Comparison of ENCODE assay signal across 11 cellular contexts in the genomic region with DNA sequence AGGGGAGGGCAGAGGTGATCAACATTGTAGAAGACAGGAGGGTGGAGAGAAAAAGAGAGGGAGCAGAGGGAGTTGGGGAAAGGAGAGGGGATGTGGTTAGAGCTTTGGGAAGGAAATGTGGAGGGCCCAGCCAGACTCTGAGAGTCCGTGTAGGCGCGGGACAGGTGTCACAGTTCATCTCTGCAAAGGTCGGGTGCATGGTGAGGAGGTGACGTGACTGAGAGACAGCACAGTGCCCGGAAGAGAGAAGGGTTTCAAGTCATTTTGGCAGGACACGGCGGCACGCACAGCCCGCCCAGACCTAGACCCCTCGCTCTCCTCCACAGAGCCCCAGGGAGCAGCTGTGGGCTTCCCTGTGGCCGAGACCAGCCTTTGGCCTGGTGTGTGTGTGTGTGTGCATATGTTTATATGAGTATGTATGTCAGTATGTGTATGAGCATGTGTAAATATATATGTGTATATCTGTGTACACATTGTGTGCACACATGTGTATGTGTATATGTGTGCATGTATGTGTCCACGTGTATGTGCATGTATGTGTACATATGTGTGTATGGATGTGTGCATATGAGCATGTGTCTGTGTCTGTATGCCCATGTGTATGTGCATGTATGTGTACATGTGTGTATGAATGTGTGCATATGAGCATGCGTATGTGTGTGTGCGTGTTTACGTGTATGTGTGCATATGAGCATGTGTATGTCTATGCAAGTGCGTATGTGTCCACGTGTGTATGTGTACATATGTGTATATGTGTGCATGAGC.
DNase-seq lines count a peak whose midpoint lies in the region; ATAC-seq lines count a peak whose summit lies in the region.
"Had no signal": no experiment of that assay in that cellular context is flagged by ENCODE, and none has a peak within 500 bp of the region (broad histone marks: within the 10 kb centered on the region; RNA-seq: fewer than 3 reads in every experiment).

No MANE protein-coding gene starts in this region.

- H3K4me3 Mint-ChIP-seq in T-helper 1 cell treated with Interleukin-12 subunit alpha and Interleukin-12 subunit beta and Interleukin-4 antibody, amounts not matched to agents 30 μg/mL and 1 μg/mL, for 36 hours = no peak overlapping the region
- H3K4me3 Mint-ChIP-seq in activated T-helper 17 cell treated with anti-CD3 and anti-CD28 coated beads, Interleukin-2, amount 50 U/mL, for 72 hours = peak overlapping the region; percentile 37

- peaks cover 13% of the 10 kb centered on the region for H3K4me1 Mint-ChIP-seq in T-helper 1 cell treated with Interleukin-12 subunit alpha and Interleukin-12 subunit beta and Interleukin-4 antibody, amounts not matched to agents 30 μg/mL and 1 μg/mL, for 36 hours (ENCODE audit: low read depth)
- H3K4me1 Mint-ChIP-seq in activated T-helper 17 cell treated with anti-CD3 and anti-CD28 coated beads, Interleukin-2, amount 50 U/mL, for 72 hours = peaks cover 7% of the 10 kb centered on the region

- H3K27ac Mint-ChIP-seq in T-helper 1 cell treated with Interleukin-12 subunit alpha and Interleukin-12 subunit beta and Interleukin-4 antibody, amounts not matched to agents 30 μg/mL and 1 μg/mL, for 36 hours = peak overlapping the region; percentile 67
- H3K27ac Mint-ChIP-seq in activated T-helper 17 cell treated with anti-CD3 and anti-CD28 coated beads, Interleukin-2, amount 50 U/mL, for 72 hours = peak overlapping the region; percentile 20
- H3K27ac Mint-ChIP-seq: memory B cell had no signal

- H3K9me3 Mint-ChIP-seq in T-helper 1 cell treated with Interleukin-12 subunit alpha and Interleukin-12 subunit beta and Interleukin-4 antibody, amounts not matched to agents 30 μg/mL and 1 μg/mL, for 36 hours = no peaks in the 10 kb centered on the region
- H3K9me3 Mint-ChIP-seq in activated T-helper 17 cell treated with anti-CD3 and anti-CD28 coated beads, Interleukin-2, amount 50 U/mL, for 72 hours = no peaks in the 10 kb centered on the region
- H3K9me3 Mint-ChIP-seq: memory B cell; stimulated activated naive CD8-positive, alpha-beta T cell treated with anti-CD3 and anti-CD28 coated beads, Interleukin-15, Interleukin-2, amounts not matched to agents 100 ng/mL and 50 ng/mL, for 24 hours had no signal

- DNase-seq in T-helper 1 cell (no peak), SIG-M5 treated with dmso at 0.1 percent for 504 hours (lab: John Stamatoyannopoulos, UW; ENCODE audit: unreplicated experiment) (no peak), NCI-H446 treated with DMSO at 0.1 percent for 48 hours (lab: John Stamatoyannopoulos, UW) (no peak)
- DNase-seq: activated T-cell treated with anti-CD3 and anti-CD28 coated beads for 4 hours had no signal

- ATAC-seq in GM19452 (IDR thresholded peaks at IDR 0.05; ENCODE audit: unreplicated experiment) (peak; percentile 62), HG02943 (IDR thresholded peaks at IDR 0.05; ENCODE audit: low read depth, unreplicated experiment) (peak; percentile 58), GM18519 (IDR thresholded peaks at IDR 0.05; ENCODE audit: low FRiP score, unreplicated experiment) (no peak)
- peak; percentile 58 for ATAC-seq in activated T-helper 17 cell treated with anti-CD3 and anti-CD28 coated beads, Interleukin-2, amount 50 U/mL, for 72 hours (replicated peaks)

- H3K27me3 Mint-ChIP-seq in T-helper 1 cell treated with Interleukin-12 subunit alpha and Interleukin-12 subunit beta and Interleukin-4 antibody, amounts not matched to agents 30 μg/mL and 1 μg/mL, for 36 hours (ENCODE audit: low read depth) = peaks cover 18% of the 10 kb centered on the region
- peaks cover 19% of the 10 kb centered on the region for H3K27me3 Mint-ChIP-seq in activated T-helper 17 cell treated with anti-CD3 and anti-CD28 coated beads, Interleukin-2, amount 50 U/mL, for 72 hours

- H3K36me3 Mint-ChIP-seq in T-helper 1 cell treated with Interleukin-12 subunit alpha and Interleukin-12 subunit beta and Interleukin-4 antibody, amounts not matched to agents 30 μg/mL and 1 μg/mL, for 36 hours (ENCODE audit: low read depth) = no peaks in the 10 kb centered on the region
- H3K36me3 Mint-ChIP-seq in activated T-helper 17 cell treated with anti-CD3 and anti-CD28 coated beads, Interleukin-2, amount 50 U/mL, for 72 hours (ENCODE audit: low read depth) = no peaks in the 10 kb centered on the region
- H3K36me3 Mint-ChIP-seq: memory B cell had no signal
